In the genomic region with DNA sequence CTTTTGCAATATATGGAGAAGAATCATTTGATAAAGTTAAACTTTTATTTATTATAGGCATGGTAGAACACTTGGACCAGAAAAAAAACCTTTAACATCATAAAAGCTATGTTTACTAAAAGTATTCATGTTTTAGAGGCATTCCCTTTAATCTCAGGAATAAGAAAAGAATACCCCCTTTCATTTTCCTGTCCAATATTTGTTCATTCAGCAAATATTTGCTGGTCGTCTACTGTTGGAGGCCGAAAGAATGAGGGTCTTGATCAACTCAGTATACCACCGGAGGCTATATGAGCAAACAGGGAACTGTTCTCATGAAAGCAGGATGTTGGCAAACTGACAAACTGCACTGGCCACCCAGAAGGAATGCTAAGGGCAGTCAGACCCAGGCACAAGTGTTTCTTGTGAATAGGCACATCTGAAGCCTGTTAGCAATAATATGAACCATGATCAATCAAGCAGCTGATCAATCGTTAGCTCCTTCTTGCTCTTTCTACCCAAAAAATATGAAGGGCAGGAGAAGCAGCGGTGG, we compare ENCODE assay signal across 1 cellular context.
A peak's percentile ranks its signal among the peaks of the same experiment; 100 is the strongest.
TF ChIP-seq lines count a peak whose summit lies in the region.

No MANE protein-coding gene starts in this region.

TF ChIP-seq in HepG2, 621 proteins besides CTCF, POLR2A, EP300 and RAD21 (continued from another document):
- TF ChIP-seq ZNF263 (CRISPR knock-in tag; IDR thresholded peaks at IDR 0.05) (no peak), EZH2 (conservative IDR thresholded peaks at IDR 0.05; ENCODE audit: low read depth, low read length) (no peak), ZNF713 (CRISPR knock-in tag; IDR thresholded peaks at IDR 0.05) (no peak), ISL2 (CRISPR knock-in tag; IDR thresholded peaks at IDR 0.05) (0 out of 2 replicates have a peak, but pooled peaks have one; percentile 17), NFKBIZ (CRISPR knock-in tag; IDR thresholded peaks at IDR 0.05) (no peak), ZNF34 (CRISPR knock-in tag; IDR thresholded peaks at IDR 0.05; ENCODE audit: borderline replicate concordance) (no peak), NFE2L1 (CRISPR knock-in tag; IDR thresholded peaks at IDR 0.05; ENCODE audit: borderline replicate concordance) (no peak)
- TF ChIP-seq, protein P1, sequence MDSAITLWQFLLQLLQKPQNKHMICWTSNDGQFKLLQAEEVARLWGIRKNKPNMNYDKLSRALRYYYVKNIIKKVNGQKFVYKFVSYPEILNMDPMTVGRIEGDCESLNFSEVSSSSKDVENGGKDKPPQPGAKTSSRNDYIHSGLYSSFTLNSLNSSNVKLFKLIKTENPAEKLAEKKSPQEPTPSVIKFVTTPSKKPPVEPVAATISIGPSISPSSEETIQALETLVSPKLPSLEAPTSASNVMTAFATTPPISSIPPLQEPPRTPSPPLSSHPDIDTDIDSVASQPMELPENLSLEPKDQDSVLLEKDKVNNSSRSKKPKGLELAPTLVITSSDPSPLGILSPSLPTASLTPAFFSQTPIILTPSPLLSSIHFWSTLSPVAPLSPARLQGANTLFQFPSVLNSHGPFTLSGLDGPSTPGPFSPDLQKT (CRISPR knock-in tag; IDR thresholded peaks at IDR 0.05; ENCODE audit: borderline replicate concordance), result no peak
TF ChIP-seq in HepG2: peak in this region for 3.
